ENCODE assay signal across 19 cellular contexts in genomic region chr16:55552621-55553020, GRCh38. TPM values are rescaled to one million over a fixed set of nuclear protein-coding genes. Genes with fewer than 3 reads are reported as not detected.
A peak's percentile ranks its signal among the peaks of the same experiment; 100 is the strongest.
DNase-seq lines count a peak whose midpoint lies in the region; ATAC-seq and TF ChIP-seq lines count a peak whose summit lies in the region.
"Had no signal": no experiment of that assay in that cellular context is flagged by ENCODE, and none has a peak within 500 bp of the region (broad histone marks: within the 10 kb centered on the region; RNA-seq: fewer than 3 reads in every experiment).

No MANE protein-coding gene starts in this region.

- H2BK12ac ChIP-seq in trophoblast cell (ENCODE audit: low read length): no peak overlapping the region

- no peak overlapping the region for H2AK5ac ChIP-seq in trophoblast cell (ENCODE audit: low read length)

- H3K4me3 ChIP-seq in trophoblast cell (ENCODE audit: low read depth, low read length): no peak overlapping the region
- no peak overlapping the region for H3K4me3 ChIP-seq in heart left ventricle
- H3K4me3 ChIP-seq: gastrocnemius medialis, SK-N-MC had no signal

- H3K4me2 ChIP-seq in trophoblast cell (ENCODE audit: low read length): no peak overlapping the region

- H3K4ac ChIP-seq in trophoblast cell (ENCODE audit: low read depth, low read length): no peak overlapping the region

- H3K23ac ChIP-seq in trophoblast cell (ENCODE audit: low read length): no peak overlapping the region

- H4K91ac ChIP-seq in trophoblast cell (ENCODE audit: low read depth, low read length): no peak overlapping the region

- no peak overlapping the region for H3K9ac ChIP-seq in trophoblast cell (ENCODE audit: low read length)

- no peak overlapping the region for H4K8ac ChIP-seq in trophoblast cell (ENCODE audit: low read depth, low read length)

- ATAC-seq in esophagus mucosa: peak; percentile 85
- ATAC-seq in GM21723 (IDR thresholded peaks at IDR 0.05; ENCODE audit: unreplicated experiment): no peak
- no peak for ATAC-seq in heart left ventricle
- ATAC-seq: activated naive CD4-positive, alpha-beta T cell treated with anti-CD3 and anti-CD28 coated beads, Interleukin-2, amount 50 U/mL, for 72 hours; gastrocnemius medialis; naive thymus-derived CD4-positive, alpha-beta T cell; stimulated activated naive CD8-positive, alpha-beta T cell treated with anti-CD3 and anti-CD28 coated beads, Interleukin-15, Interleukin-2, amounts not matched to agents 100 U/mL and 50 U/mL, for 24 hours; WTC11 had no signal

- no peak overlapping the region for H2AFZ ChIP-seq in trophoblast cell (ENCODE audit: insufficient read depth, low read length, poor library complexity)

- no peak overlapping the region for H3K14ac ChIP-seq in trophoblast cell (ENCODE audit: low read length)

- H2BK120ac ChIP-seq in trophoblast cell (ENCODE audit: insufficient read depth, low read length, poor library complexity): no peak overlapping the region

- TF ChIP-seq POLR2A in heart left ventricle (IDR thresholded peaks at IDR 0.05): no peak

- H4K12ac ChIP-seq in trophoblast cell (ENCODE audit: low read depth, low read length): no peak overlapping the region

- H3K27ac ChIP-seq in trophoblast cell (ENCODE audit: low read depth, low read length): no peak overlapping the region
- H3K27ac ChIP-seq in substantia nigra (ENCODE audit: low read depth, low read length, poor library complexity, severe bottlenecking): no peak overlapping the region
- no peak overlapping the region for H3K27ac ChIP-seq in heart left ventricle
- H3K27ac ChIP-seq: gastrocnemius medialis, SK-N-MC had no signal

- no peak for TF ChIP-seq CTCF in heart left ventricle (IDR thresholded peaks at IDR 0.05)

- H3K9me3 ChIP-seq in trophoblast cell (ENCODE audit: insufficient read depth, low read depth, low read length) (no peaks in the 10 kb centered on the region), heart left ventricle (peaks cover 0 to 10% (median 0%) of the 10 kb centered on the region in 12 donors)
- H3K9me3 ChIP-seq: gastrocnemius medialis had no signal

- no peaks in the 10 kb centered on the region for H3K79me1 ChIP-seq in trophoblast cell (ENCODE audit: low read length)

- no peak overlapping the region for H3K18ac ChIP-seq in trophoblast cell (ENCODE audit: low read length)

- no peaks in the 10 kb centered on the region for H3K4me1 ChIP-seq in trophoblast cell (ENCODE audit: control insufficient read depth in 1 of 2, insufficient read depth in 2 of 2, low read length in 2 of 2)
- H3K4me1 ChIP-seq in heart left ventricle: no peaks in the 10 kb centered on the region
- H3K4me1 ChIP-seq: gastrocnemius medialis had no signal

- peak; percentile 56 for DNase-seq in GM03348 (ENCODE audit: low spot score)
- peak; percentile 70 for DNase-seq in RPMI7951 (ENCODE audit: low read depth)
- peak; percentile 12 to 70 for DNase-seq in trophoblast cell
- DNase-seq in NCI-H82 treated with DMSO at 0.1 percent for 48 hours (lab: John Stamatoyannopoulos, UW; ENCODE audit: unreplicated experiment): no peak
- DNase-seq in substantia nigra (lab: John Stamatoyannopoulos, UW): no peak
- no peak for DNase-seq in heart left ventricle
- DNase-seq: activated CD8-positive, alpha-beta memory T cell treated with anti-CD3 and anti-CD28 coated beads, Interleukin-2, amount 50 U/mL, for 4 hours; gastrocnemius medialis; KBM-7; kidney; naive thymus-derived CD4-positive, alpha-beta T cell; NCI-H1694; NCI-H748 treated with DMSO at 0.1 percent for 48 hours; stimulated activated naive CD8-positive, alpha-beta T cell treated with anti-CD3 and anti-CD28 coated beads, Interleukin-15, Interleukin-2, amounts not matched to agents 100 U/mL and 50 U/mL, for 24 hours had no signal

- no peaks in the 10 kb centered on the region for H3K27me3 ChIP-seq in trophoblast cell (ENCODE audit: insufficient read depth, low read length)
- H3K27me3 ChIP-seq in heart left ventricle: no peaks in the 10 kb centered on the region
- H3K27me3 ChIP-seq: gastrocnemius medialis had no signal

- H3K36me3 ChIP-seq in trophoblast cell (ENCODE audit: control insufficient read depth in 1 of 2, insufficient read depth in 2 of 2, low read length in 2 of 2) (peaks cover 11 to 13% of the 10 kb centered on the region in 2 experiments), heart left ventricle (peaks cover 0 to 61% (median 31%) of the 10 kb centered on the region in 9 donors)
- H3K36me3 ChIP-seq: gastrocnemius medialis had no signal

- intact Hi-C loops in heart left ventricle (cut with DNase I): no loop called here

- no peak overlapping the region for H2BK5ac ChIP-seq in trophoblast cell (ENCODE audit: low read depth, low read length, poor library complexity)

- H3K79me2 ChIP-seq in trophoblast cell (ENCODE audit: control insufficient read depth, insufficient read depth, low read length, poor library complexity): no peaks in the 10 kb centered on the region

RNA-seq across cellular contexts. Expression of gene CAPNS2, which starts 13.9 kb away (rescaled TPM):
- total RNA-seq in RPMI7951 (2014; rRNA removed; shearing (Covaris generic)): 0.20 and 0.60 TPM in 2 replicates
- total RNA-seq in esophagus mucosa: 28.0 TPM
- polyA plus RNA-seq in trophoblast cell (2013): 0.50 and 0.78 TPM in 2 replicates
- total RNA-seq in heart left ventricle: under 1 TPM in 1 of 9 donors, not detected in 8; 0.72 TPM
- polyA plus RNA-seq in heart left ventricle: not detected
- total RNA-seq: activated naive CD4-positive, alpha-beta T cell treated with anti-CD3 and anti-CD28 coated beads, Interleukin-2, amount 50 U/mL, for 72 hours; gastrocnemius medialis had no signal
- polyA plus RNA-seq: naive thymus-derived CD4-positive, alpha-beta T cell had no signal

RNA-seq across cellular contexts. Expression of gene LPCAT2, which starts 43.7 kb away (rescaled TPM):
- 76.9 and 80.5 TPM in 2 replicates for total RNA-seq in RPMI7951 (2014; rRNA removed; shearing (Covaris generic))
- 9.8 TPM for total RNA-seq in esophagus mucosa
- polyA plus RNA-seq in trophoblast cell (2013): 107 and 118 TPM in 2 replicates
- 10 to 100 TPM in 3 of 9 donors, 1 to 10 TPM in 6; 4.1 to 13.6 (median 7.6) TPM for total RNA-seq in heart left ventricle
- 1 to 10 TPM; 3.8 to 5.2 TPM for polyA plus RNA-seq in heart left ventricle

Comparison
In these comparisons a context has a peak if more than half of its experiments do, and no peak if none do; other contexts are left out.
1. DNase-seq: peak in GM03348 (single experiment), RPMI7951 (single experiment) and trophoblast cell (2 of 2); none in NCI-H82 treated with DMSO at 0.1 percent for 48 hours (single experiment), substantia nigra (0 of 49) and heart left ventricle (0 of 5).
2. RNA of gene CAPNS2, which starts 13.9 kb away (total RNA-seq): 28.0 TPM in esophagus mucosa (single experiment); 0.20 to 0.60 TPM in RPMI7951 and 0.72 TPM in heart left ventricle; every median in the first group is over 10 times any median in the second.